ENCODE assay signal across 1 cellular context in genomic region chr19:38674388-38675133, GRCh38.
TF ChIP-seq lines count a peak whose summit lies in the region.

No MANE protein-coding gene starts in this region.

TF ChIP-seq in GM12878, 131 proteins besides CTCF, POLR2A, EP300 and RAD21:
- TF ChIP-seq HSF1 (IDR thresholded peaks at IDR 0.05; ENCODE audit: low read depth, low read length), result no peak
- TF ChIP-seq RUNX3 (IDR thresholded peaks at IDR 0.05; ENCODE audit: low read length), result 0 out of 2 replicates have a peak, but pooled peaks have one; percentile 15
- TF ChIP-seq RELB (IDR thresholded peaks at IDR 0.05; ENCODE audit: low read depth), result no peak
- no peak for TF ChIP-seq BRCA1 (IDR thresholded peaks at IDR 0.05; ENCODE audit: low read depth, low read length)
- TF ChIP-seq ATF7 (IDR thresholded peaks at IDR 0.05; ENCODE audit: low read depth), result no peak
- TF ChIP-seq ZBED1 (IDR thresholded peaks at IDR 0.05; ENCODE audit: borderline replicate concordance), result no peak
- no peak for TF ChIP-seq KLF5 (IDR thresholded peaks at IDR 0.05; ENCODE audit: partially characterized antibody)
- TF ChIP-seq PAX8 (IDR thresholded peaks at IDR 0.05), result no peak
- no peak for TF ChIP-seq SKIL (IDR thresholded peaks at IDR 0.05; ENCODE audit: low read depth, poor library complexity, severe bottlenecking)
- TF ChIP-seq CUX1 (IDR thresholded peaks at IDR 0.05; ENCODE audit: insufficient replicate concordance, low read depth, low read length), result no peak
- TF ChIP-seq SPI1 (IDR thresholded peaks at IDR 0.05; ENCODE audit: borderline replicate concordance, insufficient read depth, low read depth, low read length), result peak; percentile 66; the same call in 1 of the 2 replicates
- TF ChIP-seq CBX5 (IDR thresholded peaks at IDR 0.05; ENCODE audit: low read depth), result no peak
- TF ChIP-seq CREB1 (IDR thresholded peaks at IDR 0.05; ENCODE audit: low read depth), result peak; percentile 40; the same call in 1 of the 2 replicates
- no peak for TF ChIP-seq ZNF217 (IDR thresholded peaks at IDR 0.05)
- no peak for TF ChIP-seq BCLAF1 (IDR thresholded peaks at IDR 0.05)
- TF ChIP-seq POLR2AphosphoS5 (IDR thresholded peaks at IDR 0.05; ENCODE audit: low read length), result peak; percentile 10; the same call in 1 of the 2 replicates
- TF ChIP-seq BHLHE40 (IDR thresholded peaks at IDR 0.05; ENCODE audit: borderline replicate concordance in 1 of 2, low read depth in 2 of 2, low read length in 1 of 2), result no peak
- peak; percentile 73 to 94 for TF ChIP-seq SRF (IDR thresholded peaks at IDR 0.05; ENCODE audit: low read depth in 2 of 2, low read length in 2 of 2)
